Comparison of ENCODE assay signal across 15 cellular contexts in the genomic region with DNA sequence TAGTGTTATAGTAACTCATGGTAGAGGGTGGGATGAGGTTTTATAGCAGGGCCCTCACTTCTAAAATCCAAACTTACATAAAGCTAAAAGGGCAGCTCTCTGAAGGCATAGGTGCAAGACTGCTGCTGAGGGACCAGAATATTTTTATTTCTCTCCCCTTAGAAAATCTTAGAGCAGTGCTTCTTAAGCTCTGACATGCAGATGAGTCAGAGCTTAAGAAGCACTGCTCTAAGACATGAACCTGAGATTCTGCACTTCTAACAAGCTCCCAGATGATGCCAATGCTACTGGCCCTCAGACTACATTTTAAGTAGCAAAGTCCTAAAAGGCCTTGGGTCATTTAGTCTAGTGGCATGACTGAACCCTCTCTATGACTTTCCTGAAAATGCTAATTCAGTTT.
A peak's percentile ranks its signal among the peaks of the same experiment; 100 is the strongest.
DNase-seq lines count a peak whose midpoint lies in the region; ATAC-seq and TF ChIP-seq lines count a peak whose summit lies in the region.
"Had no signal": no experiment of that assay in that cellular context is flagged by ENCODE, and none has a peak within 500 bp of the region (broad histone marks: within the 10 kb centered on the region; RNA-seq: fewer than 3 reads in every experiment).

No MANE protein-coding gene starts in this region.

- H3K36me3 ChIP-seq in DND-41 (ENCODE audit: insufficient read depth, low read length) (no peaks in the 10 kb centered on the region), PC-9 (ENCODE audit: low read depth) (peaks cover 14% of the 10 kb centered on the region; the same call in 1 of the 2 replicates), mesenchymal stem cell (ENCODE audit: control insufficient read depth in 1 of 2, insufficient read depth in 2 of 2, low read depth in 1 of 2, low read length in 2 of 2) (peaks cover 0 to 9% of the 10 kb centered on the region in 2 experiments), neural progenitor cell (no peaks in the 10 kb centered on the region)

- peak overlapping the region; percentile 26 for H2BK15ac ChIP-seq in mesenchymal stem cell (ENCODE audit: low read depth, poor library complexity, severe bottlenecking)

- peak overlapping the region in 1 of 2 experiments; percentile 57 for H3K18ac ChIP-seq in mesenchymal stem cell (ENCODE audit: low read depth in 1 of 2, low read length in 2 of 2)

- H3K27ac Mint-ChIP-seq in neural progenitor cell = no peak overlapping the region
- H3K27ac Mint-ChIP-seq: activated CD8-positive, alpha-beta memory T cell treated with anti-CD3 and anti-CD28 coated beads, Interleukin-2, amount 10 ng/mL, durations not matched to agents 7 days and 5 days; WTC11 had no signal

- H3K4me3 ChIP-seq in DND-41 (ENCODE audit: low read depth in 1 of 2, low read length in 2 of 2) = no peak overlapping the region
- no peak overlapping the region for H3K4me3 ChIP-seq in PC-9
- H3K4me3 ChIP-seq in mesenchymal stem cell (ENCODE audit: insufficient read depth in 1 of 2, low read depth in 1 of 2, low read length in 2 of 2) = no peak overlapping the region
- H3K4me3 ChIP-seq in neural progenitor cell = no peak overlapping the region

- no peak overlapping the region for H3K4ac ChIP-seq in mesenchymal stem cell (ENCODE audit: low read depth in 1 of 2, low read length in 2 of 2)

- intact Hi-C loops in PC-9 (cut with micrococcal nuclease; ENCODE audit: unreplicated experiment) = no loop called here
- intact Hi-C loops in left cardiac atrium (cut with DNase I) = loop anchor here in 1 of 2 donors (10.0 kb wide), 1 partner anchor 58 kb away; no protein-coding TSS in a partner anchor

- H2BK12ac ChIP-seq in mesenchymal stem cell (ENCODE audit: low read length in 2 of 2) = peak overlapping the region in 1 of 2 experiments; percentile 80

- DNase-seq in DND-41 (no peak), PC-9 (peak in 1 of 2 experiments; percentile 40), dedifferentiated amniotic fluid mesenchymal stem cell (ENCODE audit: extremely low spot score) (peak; percentile 34), mesenchymal stem cell (peak; percentile 67), left cardiac atrium (no peak), DMS53 (lab: John Stamatoyannopoulos, UW) (no peak), neural progenitor cell (ENCODE audit: low spot score) (no peak)
- DNase-seq: activated CD8-positive, alpha-beta memory T cell treated with anti-CD3 and anti-CD28 coated beads, Interleukin-2, amount 10 ng/mL, durations not matched to agents 7 days and 5 days; activated naive CD4-positive, alpha-beta T cell; effector memory CD4-positive, alpha-beta T cell; NCI-H2081; NCI-H526 treated with DMSO at 0.1 percent for 48 hours; substantia nigra had no signal

- no peak overlapping the region for H2BK5ac ChIP-seq in mesenchymal stem cell (ENCODE audit: low read depth, low read length, poor library complexity, severe bottlenecking)

- H4K8ac ChIP-seq in mesenchymal stem cell (ENCODE audit: low read length) = no peak overlapping the region

- H3K23ac ChIP-seq in mesenchymal stem cell (ENCODE audit: low read length in 2 of 2) = no peak overlapping the region

- no peak overlapping the region for H3K14ac ChIP-seq in mesenchymal stem cell (ENCODE audit: low read length in 2 of 2)

- no peak overlapping the region for H3K4me3 Mint-ChIP-seq in neural progenitor cell
- H3K4me3 Mint-ChIP-seq: activated CD8-positive, alpha-beta memory T cell treated with anti-CD3 and anti-CD28 coated beads, Interleukin-2, amount 10 ng/mL, durations not matched to agents 7 days and 5 days; brain; WTC11 had no signal

- no peaks in the 10 kb centered on the region for H3K9me2 ChIP-seq in PC-9 (ENCODE audit: insufficient read depth)

- CTCF ChIA-PET in PC-9 (lab: Charles Lee) = interaction anchor here (0.5 kb wide), 1 partner anchor 46 kb away, joined by 3 read pairs; no protein-coding TSS in a partner anchor

- H3K27me3 ChIP-seq in DND-41 (ENCODE audit: insufficient read depth, low read length, poor library complexity) (no peaks in the 10 kb centered on the region), PC-9 (ENCODE audit: insufficient read depth, low read depth) (no peaks in the 10 kb centered on the region), mesenchymal stem cell (ENCODE audit: control insufficient read depth in 1 of 2, insufficient read depth in 1 of 2, low read length in 2 of 2) (no peaks in the 10 kb centered on the region), neural progenitor cell (no peaks in the 10 kb centered on the region)

- H3K9me3 ChIP-seq in DND-41 (ENCODE audit: insufficient read depth, low read length, severe bottlenecking) (no peaks in the 10 kb centered on the region), PC-9 (ENCODE audit: insufficient read depth, low read depth) (no peaks in the 10 kb centered on the region; the same call in 1 of the 2 replicates), mesenchymal stem cell (ENCODE audit: control insufficient read depth, low read length) (no peaks in the 10 kb centered on the region), neural progenitor cell (ENCODE audit: low read depth) (no peaks in the 10 kb centered on the region)

- H4K91ac ChIP-seq in mesenchymal stem cell (ENCODE audit: low read length) = no peak overlapping the region

- H3K9ac ChIP-seq in DND-41 (ENCODE audit: low read depth, low read length) (no peak overlapping the region), mesenchymal stem cell (ENCODE audit: low read length) (peak overlapping the region; percentile 30), neural progenitor cell (no peak overlapping the region)

- H2BK120ac ChIP-seq in mesenchymal stem cell (ENCODE audit: low read depth, low read length) = no peak overlapping the region

- no TSS peak for BruUV-seq in PC-9 (replicated peaks; lab: Mats Ljungman, UMichigan)

- H4K20me1 ChIP-seq in DND-41 (ENCODE audit: insufficient read depth, low read length) (no peaks in the 10 kb centered on the region), PC-9 (ENCODE audit: insufficient read depth) (no peaks in the 10 kb centered on the region), neural progenitor cell (ENCODE audit: low read depth) (no peaks in the 10 kb centered on the region)

- H3K27ac ChIP-seq in DND-41 (ENCODE audit: low read length) = peak overlapping the region; percentile 86
- H3K27ac ChIP-seq in PC-9 = peak overlapping the region; percentile 53
- no peak overlapping the region for H3K27ac ChIP-seq in mesenchymal stem cell (ENCODE audit: low read length, poor library complexity, severe bottlenecking)
- no peak overlapping the region for H3K27ac ChIP-seq in neural progenitor cell

- POLR2A ChIA-PET in PC-9 (lab: Charles Lee; ENCODE audit: unreplicated experiment) = interaction anchor here (0.7 kb wide), 1 partner anchor 329 kb away, joined by 6 read pairs; no protein-coding TSS in a partner anchor

- H3K9me3 Mint-ChIP-seq in neural progenitor cell = peaks cover 3% of the 10 kb centered on the region
- H3K9me3 Mint-ChIP-seq: WTC11 had no signal

- no peaks in the 10 kb centered on the region for H3K79me1 ChIP-seq in mesenchymal stem cell (replicated peaks; ENCODE audit: low read length, poor library complexity, severe bottlenecking)

- peaks cover 3% of the 10 kb centered on the region for H3K36me3 Mint-ChIP-seq in neural progenitor cell
- H3K36me3 Mint-ChIP-seq: activated CD8-positive, alpha-beta memory T cell treated with anti-CD3 and anti-CD28 coated beads, Interleukin-2, amount 10 ng/mL, durations not matched to agents 7 days and 5 days; brain; WTC11 had no signal

- no peak overlapping the region for H2AK5ac ChIP-seq in mesenchymal stem cell (ENCODE audit: low read length, severe bottlenecking)

- no peak for TF ChIP-seq CTCF in DND-41 (IDR thresholded peaks at IDR 0.05; ENCODE audit: borderline replicate concordance, extremely low read depth, low read length, poor library complexity, severe bottlenecking)
- TF ChIP-seq CTCF in PC-9 (conservative IDR thresholded peaks at IDR 0.05) = no peak
- TF ChIP-seq CTCF in neural progenitor cell (IDR thresholded peaks at IDR 0.05) = no peak

- H3K4me1 ChIP-seq in DND-41 (ENCODE audit: insufficient read depth, low read length) = peaks cover 82% of the 10 kb centered on the region
- peaks cover 16% of the 10 kb centered on the region for H3K4me1 ChIP-seq in PC-9 (replicated peaks; ENCODE audit: insufficient read depth)
- H3K4me1 ChIP-seq in mesenchymal stem cell (ENCODE audit: control insufficient read depth, insufficient read depth, low read depth, low read length) = peaks cover 12% of the 10 kb centered on the region
- H3K4me1 ChIP-seq in neural progenitor cell = peaks cover 34% of the 10 kb centered on the region

- ATAC-seq in DND-41 (ENCODE audit: insufficient read depth, low read depth) (no peak), left cardiac atrium (no peak)
- ATAC-seq: activated CD8-positive, alpha-beta memory T cell treated with anti-CD3 and anti-CD28 coated beads, Interleukin-2, amount 10 ng/mL, durations not matched to agents 7 days and 5 days; WTC11 had no signal

- no peak overlapping the region for H2AFZ ChIP-seq in DND-41 (ENCODE audit: low read depth, low read length)
- H2AFZ ChIP-seq in PC-9 = no peak overlapping the region
- no peak overlapping the region for H2AFZ ChIP-seq in mesenchymal stem cell (ENCODE audit: low read depth, low read length)
- H2AFZ ChIP-seq in neural progenitor cell (replicated peaks) = no peak overlapping the region

- H3K79me2 ChIP-seq in DND-41 (ENCODE audit: insufficient read depth, low read length) (no peaks in the 10 kb centered on the region), PC-9 (ENCODE audit: low read depth) (0 out of 2 replicates have a peak, but pooled peaks cover 3% of the 10 kb centered on the region), neural progenitor cell (ENCODE audit: low read depth) (no peaks in the 10 kb centered on the region)

- H3K4me1 Mint-ChIP-seq in neural progenitor cell = peaks cover 54% of the 10 kb centered on the region

- H3K27me3 Mint-ChIP-seq in neural progenitor cell (ENCODE audit: insufficient read depth, low read depth) = peaks cover 5% of the 10 kb centered on the region
- H3K27me3 Mint-ChIP-seq: activated CD8-positive, alpha-beta memory T cell treated with anti-CD3 and anti-CD28 coated beads, Interleukin-2, amount 10 ng/mL, durations not matched to agents 7 days and 5 days; brain had no signal

- no peak overlapping the region for H3K4me2 ChIP-seq in DND-41 (ENCODE audit: insufficient read depth, low read length)
- H3K4me2 ChIP-seq in PC-9 = no peak overlapping the region
- H3K4me2 ChIP-seq in mesenchymal stem cell (ENCODE audit: low read length, poor library complexity, severe bottlenecking) = no peak overlapping the region
- H3K4me2 ChIP-seq in neural progenitor cell = no peak overlapping the region

- H3F3A ChIP-seq in PC-9 (ENCODE audit: insufficient read depth, low read depth) = peaks cover 18% of the 10 kb centered on the region
- H3F3A ChIP-seq in neural progenitor cell (ENCODE audit: low read depth) = peaks cover 11% of the 10 kb centered on the region

Comparison
In these comparisons a context has a peak if more than half of its experiments do, and no peak if none do; other contexts are left out.
1. DNase-seq: peak in dedifferentiated amniotic fluid mesenchymal stem cell (single experiment) and mesenchymal stem cell (single experiment); none in DND-41 (single experiment), left cardiac atrium (single experiment), DMS53 (single experiment) and neural progenitor cell (single experiment).
2. H3K27ac ChIP-seq: peak in DND-41 (single experiment) and PC-9 (single experiment); none in mesenchymal stem cell (single experiment) and neural progenitor cell (single experiment).